24 cellular contexts compared by ENCODE assay signal in the genomic region with DNA sequence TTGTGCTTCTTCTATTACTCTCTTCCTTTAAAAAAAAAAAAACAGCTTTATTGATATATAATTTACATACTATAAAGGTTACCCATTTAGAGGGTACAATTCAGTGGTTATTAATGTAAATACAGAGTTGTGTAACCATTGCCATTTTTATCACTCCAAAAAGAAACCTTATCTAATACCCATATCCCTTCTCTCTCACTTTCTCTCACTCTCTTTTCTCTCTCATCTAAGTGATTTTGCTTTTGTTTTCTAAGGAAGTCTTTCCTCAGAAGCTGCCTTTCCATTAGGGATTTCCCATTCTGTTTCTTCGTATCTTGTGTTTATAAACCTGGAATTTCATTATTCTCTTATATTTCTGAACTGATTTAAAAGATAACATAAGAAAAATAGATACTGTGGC.
"Had no signal": no experiment of that assay in that cellular context is flagged by ENCODE, and none has a peak within 500 bp of the region (broad histone marks: within the 10 kb centered on the region; RNA-seq: fewer than 3 reads in every experiment).

No MANE protein-coding gene starts in this region.

- H3K4me1 Mint-ChIP-seq: WTC11 had no signal

- H3K27ac ChIP-seq: KMS-11, Peyer's patch, RWPE1, SJSA1 had no signal

- H3K27me3 Mint-ChIP-seq: activated naive CD4-positive, alpha-beta T cell treated with anti-CD3 and anti-CD28 coated beads, Interleukin-2, amount 10 ng/mL, durations not matched to agents 7 days and 5 days; activated naive CD8-positive, alpha-beta T cell treated with anti-CD3 and anti-CD28 coated beads for 36 hours; activated T-helper 17 cell treated with anti-CD3 and anti-CD28 coated beads, Interleukin-2, amount 50 U/mL, for 72 hours had no signal

- DNase-seq: activated CD4-positive, alpha-beta T cell treated with anti-CD3 and anti-CD28 coated beads for 48 hours; activated CD4-positive, alpha-beta T cell treated with anti-CD3 and anti-CD28 coated beads, Interleukin-2, amount 50 U/mL, for 4 hours; activated CD4-positive, CD25-positive, alpha-beta regulatory T cell treated with anti-CD3 and anti-CD28 coated beads, Interleukin-2, amount 50 U/mL, for 72 hours; activated CD8-positive, alpha-beta memory T cell treated with anti-CD3 and anti-CD28 coated beads for 24 hours; activated gamma-delta T cell treated with Interleukin-2 at 50 U/mL for 16 hours; activated naive CD4-positive, alpha-beta T cell treated with anti-CD3 and anti-CD28 coated beads, Interleukin-2, amount 10 ng/mL, durations not matched to agents 7 days and 5 days; activated naive CD8-positive, alpha-beta T cell treated with anti-CD3 and anti-CD28 coated beads for 36 hours; activated T-cell treated with anti-CD3 and anti-CD28 coated beads, Interleukin-2, amount 50 U/mL, for 48 hours; MM.1S; NCI-H1105 treated with DMSO at 0.1 percent for 48 hours; NCI-H1436 treated with DMSO at 0.1 percent for 48 hours; NCI-H187; NCI-H2081; NCI-H510A treated with DMSO at 0.1 percent for 48 hours; NCI-H69; Peyer's patch; SHP77; SW 1271 had no signal

- H3K4me3 Mint-ChIP-seq: activated naive CD4-positive, alpha-beta T cell treated with anti-CD3 and anti-CD28 coated beads, Interleukin-2, amount 10 ng/mL, durations not matched to agents 7 days and 5 days; activated naive CD8-positive, alpha-beta T cell treated with anti-CD3 and anti-CD28 coated beads for 36 hours; activated T-helper 17 cell treated with anti-CD3 and anti-CD28 coated beads, Interleukin-2, amount 50 U/mL, for 72 hours; WTC11 had no signal

- H3K36me3 Mint-ChIP-seq: WTC11 had no signal

- H3K27me3 ChIP-seq: Peyer's patch, SJSA1 had no signal

- H3K9me3 ChIP-seq: Peyer's patch, SJSA1 had no signal

- H3K4me3 ChIP-seq: Peyer's patch, SJSA1 had no signal

- H3K9me3 Mint-ChIP-seq: activated naive CD4-positive, alpha-beta T cell treated with anti-CD3 and anti-CD28 coated beads, Interleukin-2, amount 10 ng/mL, durations not matched to agents 7 days and 5 days; activated naive CD8-positive, alpha-beta T cell treated with anti-CD3 and anti-CD28 coated beads for 36 hours; activated T-helper 17 cell treated with anti-CD3 and anti-CD28 coated beads, Interleukin-2, amount 50 U/mL, for 72 hours; WTC11 had no signal

- H3K27ac Mint-ChIP-seq: activated naive CD4-positive, alpha-beta T cell treated with anti-CD3 and anti-CD28 coated beads, Interleukin-2, amount 10 ng/mL, durations not matched to agents 7 days and 5 days; activated naive CD8-positive, alpha-beta T cell treated with anti-CD3 and anti-CD28 coated beads for 36 hours; activated T-helper 17 cell treated with anti-CD3 and anti-CD28 coated beads, Interleukin-2, amount 50 U/mL, for 72 hours; WTC11 had no signal

- ATAC-seq: activated T-helper 17 cell treated with anti-CD3 and anti-CD28 coated beads, Interleukin-2, amount 50 U/mL, for 72 hours; SK-N-SH treated with all-trans-retinoic acid at 6 μM for 48 hours; WTC11 had no signal
